Comparison of ENCODE assay signal across 27 cellular contexts in the genomic region with DNA sequence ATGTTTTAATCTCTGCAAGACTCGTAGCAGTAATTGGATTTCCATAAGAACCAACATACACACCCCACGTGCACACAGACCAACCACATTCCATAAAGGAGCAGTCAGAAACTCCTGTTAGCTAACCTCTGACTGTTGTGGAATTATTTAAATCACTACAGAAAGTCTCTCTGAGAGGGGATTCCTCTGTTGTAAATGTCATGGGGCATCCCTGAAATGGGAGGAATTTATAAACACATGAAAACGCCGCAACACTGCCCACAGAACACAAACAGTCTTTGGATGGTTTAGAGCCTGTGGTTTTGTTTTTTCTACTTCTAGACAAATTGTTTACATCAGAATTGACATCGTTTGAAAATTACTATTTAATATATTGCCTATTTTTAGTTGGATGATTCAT.
"Had no signal": no experiment of that assay in that cellular context is flagged by ENCODE, and none has a peak within 500 bp of the region (broad histone marks: within the 10 kb centered on the region; RNA-seq: fewer than 3 reads in every experiment).

No MANE protein-coding gene starts in this region.

- H3K4me1 ChIP-seq: ascending aorta, breast epithelium had no signal

- H3K27me3 ChIP-seq: ascending aorta, breast epithelium had no signal

- H3K36me3 ChIP-seq: ascending aorta, breast epithelium had no signal

- H3K4me2 ChIP-seq: KMS-11 had no signal

- H3K9ac ChIP-seq: KMS-11 had no signal

- H3K4me3 ChIP-seq: ascending aorta, breast epithelium, SK-N-MC had no signal

- DNase-seq: activated B cell treated with CpG ODN at 0.5 μM for 24 hours; activated CD4-positive, alpha-beta T cell treated with anti-CD3 and anti-CD28 coated beads for 1 hour; activated CD4-positive, alpha-beta T cell treated with anti-CD3 and anti-CD28 coated beads, Interleukin-2, amount 10 ng/mL, durations not matched to agents 24 days and 14 days; activated CD4-positive, alpha-beta T cell treated with anti-CD3 and anti-CD28 coated beads, Interleukin-2, amount 50 U/mL, for 48 hours; activated CD8-positive, alpha-beta memory T cell treated with anti-CD3 and anti-CD28 coated beads, Interleukin-2, amount 10 ng/mL, durations not matched to agents 7 days and 5 days; activated effector memory CD4-positive, alpha-beta T cell treated with anti-CD3 and anti-CD28 coated beads, Interleukin-2, amount 50 U/mL, for 16 hours; activated naive CD4-positive, alpha-beta T cell treated with Interleukin-2 at 50 U/mL for 16 hours; activated naive CD8-positive, alpha-beta T cell treated with anti-CD3 and anti-CD28 coated beads, Interleukin-2, amount 50 U/mL, for 24 hours; activated T-cell treated with anti-CD3 and anti-CD28 coated beads, Interleukin-2, amount 50 U/mL, for 24 hours; amniotic stem cell; caudate nucleus; NCI-H1092; NCI-H1417; NCI-H1930; NCI-H2107; NCI-H2171 treated with DMSO at 0.1 percent for 48 hours; NCI-H226; NCI-H526; NCI-H774; NK-92 treated with Interleukin-12 subunit alpha and Interleukin-12 subunit beta, amount 100 ng/mL, for 24 hours; OCI-M1; RPMI8226; T-helper 1 cell had no signal

- H3K27ac ChIP-seq: ascending aorta, breast epithelium, KMS-11, SK-N-MC had no signal
